13 cellular contexts compared by ENCODE assay signal in the genomic region with DNA sequence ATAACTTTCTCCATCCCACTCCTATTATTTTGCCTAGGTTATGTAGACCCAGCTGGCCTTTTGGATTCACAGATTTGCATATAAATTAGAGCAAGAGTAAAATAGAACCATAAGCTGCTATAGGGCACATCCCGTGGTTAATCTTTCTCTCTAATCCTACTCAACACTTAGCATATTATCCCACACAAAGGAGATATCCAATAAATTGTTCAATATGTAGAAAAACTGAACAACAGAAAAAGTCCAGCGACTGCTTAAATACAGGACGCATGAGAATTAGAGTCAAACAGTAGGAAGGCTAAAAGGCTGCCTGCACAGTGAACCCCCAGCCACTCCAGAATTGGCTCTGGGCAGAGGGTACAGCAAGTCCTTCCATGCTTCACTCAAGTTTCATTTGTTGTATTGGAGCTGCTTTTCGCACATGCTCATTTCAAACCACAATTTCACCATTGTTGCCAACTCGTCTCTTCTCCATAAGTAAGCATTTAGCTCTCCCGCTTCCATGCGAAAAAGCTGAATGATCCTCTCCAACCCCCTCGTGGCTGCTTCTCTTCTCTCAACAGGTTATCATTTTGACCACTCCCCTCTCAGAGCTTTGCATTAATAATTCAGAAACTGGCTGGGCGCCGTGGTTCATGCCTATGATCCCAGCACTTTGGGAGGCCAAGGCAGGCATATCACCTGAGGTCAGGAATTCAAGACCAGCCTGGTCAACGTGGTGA. TPM values are rescaled to one million over a fixed set of nuclear protein-coding genes. Genes with fewer than 3 reads are reported as not detected.
"Had no signal": no experiment of that assay in that cellular context is flagged by ENCODE, and none has a peak within 500 bp of the region (broad histone marks: within the 10 kb centered on the region; RNA-seq: fewer than 3 reads in every experiment).

No MANE protein-coding gene starts in this region.

- ATAC-seq: activated T-cell treated with anti-CD3 and anti-CD28 coated beads, Interleukin-2, amount 50 U/mL, for 72 hours; heart left ventricle had no signal

- H3K4me3 Mint-ChIP-seq: activated CD4-positive, alpha-beta memory T cell treated with anti-CD3 and anti-CD28 coated beads, Interleukin-2, amount 10 ng/mL, durations not matched to agents 7 days and 5 days; activated naive CD8-positive, alpha-beta T cell treated with anti-CD3 and anti-CD28 coated beads, Interleukin-2, amount 10 ng/mL, durations not matched to agents 7 days and 5 days; activated T-cell treated with anti-CD3 and anti-CD28 coated beads, Interleukin-2, amount 50 U/mL, for 72 hours had no signal

- H3K4me1 ChIP-seq: left ventricle myocardium inferior, tibial artery had no signal

- H3K9me3 ChIP-seq: heart left ventricle, left ventricle myocardium inferior, tibial artery had no signal

- H3K36me3 ChIP-seq: heart left ventricle, left ventricle myocardium inferior, tibial artery had no signal

- H3K27me3 ChIP-seq: tibial artery had no signal

- DNase-seq: activated CD4-positive, alpha-beta memory T cell treated with anti-CD3 and anti-CD28 coated beads, Interleukin-2, amount 10 ng/mL, durations not matched to agents 7 days and 5 days; activated gamma-delta T cell treated with Interleukin-2 at 50 U/mL for 16 hours; activated naive CD8-positive, alpha-beta T cell treated with anti-CD3 and anti-CD28 coated beads, Interleukin-2, amount 10 ng/mL, durations not matched to agents 7 days and 5 days; activated T-cell treated with anti-CD3 and anti-CD28 coated beads, Interleukin-2, amount 50 U/mL, for 72 hours; anterior cingulate cortex; effector CD4-positive, alpha-beta T cell; foreskin melanocyte; heart left ventricle; left ventricle myocardium inferior; mesenchymal stem cell; tibial artery had no signal

- H3K4me3 ChIP-seq: heart left ventricle, left ventricle myocardium inferior, skin epidermis, tibial artery had no signal

- H3K27ac Mint-ChIP-seq: activated CD4-positive, alpha-beta memory T cell treated with anti-CD3 and anti-CD28 coated beads, Interleukin-2, amount 10 ng/mL, durations not matched to agents 7 days and 5 days had no signal

- H3K9me3 Mint-ChIP-seq: activated CD4-positive, alpha-beta memory T cell treated with anti-CD3 and anti-CD28 coated beads, Interleukin-2, amount 10 ng/mL, durations not matched to agents 7 days and 5 days; activated naive CD8-positive, alpha-beta T cell treated with anti-CD3 and anti-CD28 coated beads, Interleukin-2, amount 10 ng/mL, durations not matched to agents 7 days and 5 days; activated T-cell treated with anti-CD3 and anti-CD28 coated beads, Interleukin-2, amount 50 U/mL, for 72 hours had no signal

- H3K27me3 Mint-ChIP-seq: activated CD4-positive, alpha-beta memory T cell treated with anti-CD3 and anti-CD28 coated beads, Interleukin-2, amount 10 ng/mL, durations not matched to agents 7 days and 5 days; activated naive CD8-positive, alpha-beta T cell treated with anti-CD3 and anti-CD28 coated beads, Interleukin-2, amount 10 ng/mL, durations not matched to agents 7 days and 5 days had no signal

- H3K27ac ChIP-seq: heart left ventricle, left ventricle myocardium inferior, skin epidermis, tibial artery had no signal

RNA-seq across cellular contexts. Expression of gene IQGAP2, which starts 14.1 kb away (rescaled TPM):
- total RNA-seq: bronchial epithelial cell had no signal
